ENCODE assay signal across 8 cellular contexts in genomic region chr6:158789115-158789917, GRCh38. TPM values are rescaled to one million over a fixed set of nuclear protein-coding genes. Genes with fewer than 3 reads are reported as not detected.
DNase-seq lines count a peak whose midpoint lies in the region; ATAC-seq, FAIRE-seq and TF ChIP-seq lines count a peak whose summit lies in the region.

No MANE protein-coding gene starts in this region.

- no peaks in the 10 kb centered on the region for H3K9me3 ChIP-seq in PC-9 (ENCODE audit: insufficient read depth, low read depth)
- no peaks in the 10 kb centered on the region for H3K9me3 ChIP-seq in GM12878 (replicated peaks; ENCODE audit: control insufficient read depth, insufficient read depth, low read length)

- FAIRE-seq in GM12878 (lab: Jason Lieb, UNC) = no peak

- BruUV-seq in PC-9 (replicated peaks; lab: Mats Ljungman, UMichigan) (no TSS peak), GM12878 (replicated peaks; lab: Mats Ljungman, UMichigan) (no TSS peak)

- RAD21 ChIA-PET in GM12878 (lab: Charles Lee; ENCODE audit: unreplicated experiment) = interaction anchor here (0.6 to 2.8 kb wide), 9 partner anchors 8 to 345 kb away, joined by 3 to 12 read pairs (median 3); no protein-coding TSS in a partner anchor

- H3K79me2 ChIP-seq in PC-9 (ENCODE audit: low read depth) (peaks cover 100% of the 10 kb centered on the region), GM12878 (ENCODE audit: control insufficient read depth, insufficient read depth, low read length) (peaks cover 48% of the 10 kb centered on the region)

- H3K4me2 ChIP-seq in PC-9 (no peak overlapping the region), GM12878 (ENCODE audit: control insufficient read depth, insufficient read depth) (peak overlapping the region; percentile 38; the same call in 1 of the 2 replicates)

- no peaks in the 10 kb centered on the region; the same call in 1 of the 2 replicates for H3K9me2 ChIP-seq in PC-9 (ENCODE audit: insufficient read depth)

- no peak for TF ChIP-seq EP300 in GM12878 (IDR thresholded peaks at IDR 0.05; ENCODE audit: borderline replicate concordance in 1 of 2, control insufficient read depth in 1 of 2, low read depth in 2 of 2, low read length in 2 of 2)

- POLR2A ChIA-PET in PC-9 (lab: Charles Lee; ENCODE audit: unreplicated experiment) = interaction anchor here (0.7 kb wide), 1 partner anchor 19 kb away, joined by 3 read pairs; no protein-coding TSS in a partner anchor
- POLR2A ChIA-PET in GM12878 (lab: Charles Lee) = interaction anchor here (0.9 to 1.4 kb wide), 2 partner anchors 9 to 80 kb away, joined by 4 to 6 read pairs; no protein-coding TSS in a partner anchor

- H3K36me3 ChIP-seq in PC-9 (ENCODE audit: low read depth) (peaks cover 91% of the 10 kb centered on the region), GM12878 (ENCODE audit: control insufficient read depth in 2 of 2, insufficient read depth in 2 of 2, low read length in 1 of 2) (peaks cover 27 to 48% of the 10 kb centered on the region in 2 experiments)

- peaks cover 99% of the 10 kb centered on the region for H4K20me1 ChIP-seq in PC-9 (ENCODE audit: insufficient read depth)
- H4K20me1 ChIP-seq in GM12878 (ENCODE audit: control insufficient read depth, insufficient read depth) = no peaks in the 10 kb centered on the region; the same call in 1 of the 2 replicates

- ATAC-seq in GM12878 = peak; percentile 32
- no peak for ATAC-seq in GM21723 (IDR thresholded peaks at IDR 0.05; ENCODE audit: unreplicated experiment)
- ATAC-seq in GM21526 (IDR thresholded peaks at IDR 0.05; ENCODE audit: low FRiP score, unreplicated experiment) = no peak

- peak overlapping the region; percentile 48 for H3K27ac ChIP-seq in PC-9
- H3K27ac ChIP-seq in GM12878 (ENCODE audit: control insufficient read depth, insufficient read depth) = peak overlapping the region; percentile 15; the same call in 1 of the 2 replicates

- H3K27me3 ChIP-seq in PC-9 (ENCODE audit: insufficient read depth, low read depth) = no peaks in the 10 kb centered on the region
- H3K27me3 ChIP-seq in GM12878 (replicated peaks in 1 of 2; ENCODE audit: control insufficient read depth in 2 of 2, insufficient read depth in 2 of 2, low read length in 1 of 2) = no peaks in the 10 kb centered on the region

- peaks cover 100% of the 10 kb centered on the region for H3F3A ChIP-seq in PC-9 (ENCODE audit: insufficient read depth, low read depth)

- CTCF ChIA-PET in PC-9 (lab: Charles Lee) (interaction anchor here (0.5 to 0.6 kb wide), 2 partner anchors 47 to 1394 kb away, joined by 4 to 14 read pairs; no protein-coding TSS in a partner anchor), GM12878 (lab: Yijun Ruan, JAX) (interaction anchor here (0.6 to 2.0 kb wide), 10 partner anchors 8 to 183 kb away, joined by 3 to 7 read pairs (median 4); no protein-coding TSS in a partner anchor)

- H3K4me1 ChIP-seq in PC-9 (replicated peaks; ENCODE audit: insufficient read depth) (peaks cover 94% of the 10 kb centered on the region), GM12878 (ENCODE audit: control insufficient read depth, insufficient read depth, low read length) (peaks cover 44% of the 10 kb centered on the region)

- DNase-seq in activated CD8-positive, alpha-beta memory T cell treated with anti-CD3 and anti-CD28 coated beads for 24 hours = peak; percentile 69
- DNase-seq in activated CD8-positive, alpha-beta memory T cell treated with anti-CD3 and anti-CD28 coated beads, Interleukin-2, amount 50 U/mL, for 48 hours = no peak
- DNase-seq in PC-9 (no peak), GM12878 (ENCODE audit: low read depth, low spot score) (no peak), hypothalamus (lab: John Stamatoyannopoulos, UW) (no peak)
- DNase-seq in stimulated activated naive CD4-positive, alpha-beta T cell (lab: John Stamatoyannopoulos, UW) = peak; percentile 23 to 73 (median 54)

- TF ChIP-seq CTCF in PC-9 (conservative IDR thresholded peaks at IDR 0.05) (no peak), GM12878 (IDR thresholded peaks at IDR 0.05 in 2 of 3, conservative IDR thresholded peaks at IDR 0.05 in 1 of 3; ENCODE audit: control insufficient read depth in 2 of 3, extremely low read depth in 1 of 3, insufficient read depth in 1 of 3, low read depth in 3 of 3, low read length in 3 of 3) (no peak)

- intact Hi-C loops in PC-9 (cut with micrococcal nuclease; ENCODE audit: unreplicated experiment) (no loop called here), GM12878 (cut with micrococcal nuclease; ENCODE audit: unreplicated experiment) (no loop called here)

- no peak overlapping the region for H3K9ac ChIP-seq in GM12878 (ENCODE audit: control insufficient read depth, insufficient read depth, low read length)

- 31% methylated on average over 11 of the region's 11 CpGs for WGBS in GM12878 (ENCODE audit: insufficient coverage, insufficient replicate concordance, low lambda C conversion rate, missing lambda C conversion rate)

- SMC1A ChIA-PET in GM12878 (lab: Charles Lee; ENCODE audit: uncharacterized antibody, unreplicated experiment) = interaction anchor here (0.6 to 2.9 kb wide), 16 partner anchors 9 to 577 kb away, joined by 3 to 11 read pairs (median 3); no protein-coding TSS in a partner anchor

- in situ Hi-C loops in GM12878 (cut with MboI) = loop anchor here (5.0 kb wide), 1 partner anchor 82 kb away; no protein-coding TSS in a partner anchor

- TF ChIP-seq RAD21 in GM12878 (IDR thresholded peaks at IDR 0.05; ENCODE audit: insufficient read depth, low read depth, low read length) = no peak

- H2AFZ ChIP-seq in PC-9 = no peak overlapping the region
- no peak overlapping the region for H2AFZ ChIP-seq in GM12878 (ENCODE audit: control insufficient read depth, low read depth, low read length)

- no peak for TF ChIP-seq POLR2A in GM12878 (IDR thresholded peaks at IDR 0.05; ENCODE audit: low read depth, low read length)

- H3K4me3 ChIP-seq in PC-9 (no peak overlapping the region), GM12878 (no peak overlapping the region)

TF ChIP-seq in GM12878, 131 proteins besides CTCF, POLR2A, EP300 and RAD21:
- 0 out of 2 replicates have a peak, but pooled peaks have one; percentile 29 for TF ChIP-seq CREB1 (IDR thresholded peaks at IDR 0.05; ENCODE audit: low read depth)
- TF ChIP-seq USF1 (IDR thresholded peaks at IDR 0.05; ENCODE audit: borderline replicate concordance, extremely low read length, insufficient read depth, low read depth, low read length) = no peak

RNA-seq across cellular contexts. Expression of gene EZR, which starts 29.9 kb away (rescaled TPM):
- total RNA-seq in PC-9 (2021) = 231 and 240 TPM in 2 replicates
- total RNA-seq in GM12878 (2013; cell fraction: nucleolus; rRNA removed) = 54.4 and 55.1 TPM in 2 replicates
- 189 and 200 TPM in 2 replicates for total RNA-seq in GM12878 (2014; rRNA removed)
- 155 and 160 TPM in 2 replicates for total RNA-seq in GM12878 (2014; rRNA removed; fragmentation: Illumina TruSeq; extraction: Trizol)
- total RNA-seq in GM12878 (2021) = 248 and 249 TPM in 2 replicates
- polyA plus RNA-seq in GM12878 (2011; ENCODE audit: low read depth) = 148 TPM
- 93.4 and 128 TPM in 2 replicates for polyA plus RNA-seq in GM12878 (2011; rRNA removed)
- 112 and 120 TPM in 2 replicates for polyA plus RNA-seq in GM12878 (2011; cell fraction: cytosol; rRNA removed)
- polyA plus RNA-seq in GM12878 (2011; cell fraction: nucleus; rRNA removed) = 120 and 221 TPM in 2 replicates
- 164 and 171 TPM in 2 replicates for polyA plus RNA-seq in GM12878 (2012)
- 141 and 160 TPM in 2 replicates for polyA plus RNA-seq in GM12878 (2014; fragmentation: Illumina TruSeq; extraction: Trizol)
- polyA plus RNA-seq in GM12878 (2014; fragmentation: Nextera tagmentation; extraction: Ambion mirVana) = 10 to 100 TPM; 79.1 to 98.6 TPM
- polyA plus RNA-seq in GM12878 (2014; rRNA removed) = 162 and 171 TPM in 2 replicates
- polyA plus RNA-seq in GM12878 (2016; fragmentation: Nextera tagmentation; extraction: Ambion mirVana) = 100 to 1,000 TPM; 277 to 282 TPM
- 93.4 and 100 TPM in 2 replicates for polyA minus RNA-seq in GM12878 (2011; rRNA and poly(A)+ RNA removed)
- 46.6 and 47.4 TPM in 2 replicates for polyA minus RNA-seq in GM12878 (2011; cell fraction: cytosol; rRNA and poly(A)+ RNA removed)
- polyA minus RNA-seq in GM12878 (2011; cell fraction: nucleus; rRNA and poly(A)+ RNA removed) = 24.4 and 59.1 TPM in 2 replicates

Comparison
In these comparisons a context has a peak if more than half of its experiments do, and no peak if none do; other contexts are left out.
1. DNase-seq: peak in activated CD8-positive, alpha-beta memory T cell treated with anti-CD3 and anti-CD28 coated beads for 24 hours (single experiment) and stimulated activated naive CD4-positive, alpha-beta T cell (6 of 6); none in activated CD8-positive, alpha-beta memory T cell treated with anti-CD3 and anti-CD28 coated beads, Interleukin-2, amount 50 U/mL, for 48 hours (single experiment), PC-9 (0 of 2), GM12878 (single experiment) and hypothalamus (0 of 51).